In the genomic region with DNA sequence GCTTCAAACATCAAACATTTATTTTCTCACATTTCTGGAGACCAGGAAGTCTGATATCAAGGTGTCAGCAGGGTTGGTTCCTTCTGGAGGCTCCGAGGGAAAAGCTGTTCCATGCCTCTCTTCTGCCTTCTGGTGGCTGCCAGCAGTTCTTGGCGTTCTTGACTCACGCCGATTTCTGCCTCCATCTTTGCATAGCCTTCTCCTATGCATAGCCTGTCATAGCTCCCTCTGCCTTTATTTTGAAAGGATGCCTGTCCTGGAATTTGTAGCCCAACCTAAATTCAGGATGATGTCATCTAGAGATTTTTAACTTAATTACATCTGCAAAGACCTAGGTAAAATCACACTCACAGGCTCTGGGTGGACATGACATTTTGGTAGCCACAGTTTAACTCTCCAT, we compare ENCODE assay signal across 10 cellular contexts.
A peak's percentile ranks its signal among the peaks of the same experiment; 100 is the strongest.
DNase-seq lines count a peak whose midpoint lies in the region; ATAC-seq, FAIRE-seq and TF ChIP-seq lines count a peak whose summit lies in the region.
"Had no signal": no experiment of that assay in that cellular context is flagged by ENCODE, and none has a peak within 500 bp of the region (broad histone marks: within the 10 kb centered on the region; RNA-seq: fewer than 3 reads in every experiment).

No MANE protein-coding gene starts in this region.

- H3K27ac ChIP-seq in keratinocyte (ENCODE audit: control insufficient read depth, insufficient read depth, low read length): no peak overlapping the region

- no peak for FAIRE-seq in keratinocyte (lab: Jason Lieb, UNC)
- FAIRE-seq in H54 (lab: Jason Lieb, UNC): no peak

- peaks cover 6% of the 10 kb centered on the region for H4K20me1 ChIP-seq in keratinocyte (ENCODE audit: control insufficient read depth, extremely low read depth, insufficient read depth, low read length)

- H3K27me3 ChIP-seq in keratinocyte (ENCODE audit: control insufficient read depth, extremely low read depth, insufficient read depth, low read length): no peaks in the 10 kb centered on the region

- peaks cover 71% of the 10 kb centered on the region for H3K36me3 Mint-ChIP-seq in natural killer cell
- peaks cover 64% of the 10 kb centered on the region for H3K36me3 Mint-ChIP-seq in natural killer cell treated with Interleukin-12 subunit alpha and Interleukin-12 subunit beta and Interleukin-15 and Interleukin-18, amount 100 ng/mL, for 72 hours
- H3K36me3 Mint-ChIP-seq in activated T-helper 2 cell treated with anti-CD3 and anti-CD28 coated beads, Interferon-gamma antibody, Interleukin-2, Interleukin-4, amounts not matched to agents 10 μg/mL and 5 μg/mL and 100 μg/mL, durations not matched to agents 14 hours and 24 hours and 36 hours (ENCODE audit: low read depth): peaks cover 89% of the 10 kb centered on the region

- H3K9me1 ChIP-seq in keratinocyte (ENCODE audit: control insufficient read depth, extremely low read depth, insufficient read depth, low read length): no peaks in the 10 kb centered on the region

- H3K4me3 Mint-ChIP-seq in natural killer cell: no peak overlapping the region
- H3K4me3 Mint-ChIP-seq in natural killer cell treated with Interleukin-12 subunit alpha and Interleukin-12 subunit beta and Interleukin-15 and Interleukin-18, amount 100 ng/mL, for 72 hours: no peak overlapping the region
- H3K4me3 Mint-ChIP-seq in activated T-helper 2 cell treated with anti-CD3 and anti-CD28 coated beads, Interferon-gamma antibody, Interleukin-2, Interleukin-4, amounts not matched to agents 10 μg/mL and 5 μg/mL and 100 μg/mL, durations not matched to agents 14 hours and 24 hours and 36 hours (ENCODE audit: low read depth): no peak overlapping the region
- H3K4me3 Mint-ChIP-seq: brain had no signal

- TF ChIP-seq CTCF in natural killer cell (IDR thresholded peaks at IDR 0.05) (no peak), keratinocyte (optimal IDR thresholded peaks at IDR 0.05 in 1 of 3, IDR thresholded peaks at IDR 0.05 in 1 of 3, conservative IDR thresholded peaks at IDR 0.05 in 1 of 3; ENCODE audit: extremely low read depth in 1 of 3, insufficient read depth in 2 of 3, low read length in 3 of 3) (peak in 2 of 3 experiments; percentile 12 to 20)

- no peaks in the 10 kb centered on the region for H3K9me3 ChIP-seq in keratinocyte (ENCODE audit: control insufficient read depth, low read depth, low read length)

- ATAC-seq in natural killer cell (no peak), HG03342 (IDR thresholded peaks at IDR 0.05; ENCODE audit: unreplicated experiment) (no peak), HG03442 (IDR thresholded peaks at IDR 0.05; ENCODE audit: unreplicated experiment) (no peak)
- ATAC-seq in natural killer cell treated with Interleukin-12 subunit alpha and Interleukin-12 subunit beta and Interleukin-15 and Interleukin-18, amount 100 ng/mL, for 72 hours: no peak

- H2AFZ ChIP-seq in keratinocyte (ENCODE audit: control insufficient read depth, low read length): no peak overlapping the region

- peak overlapping the region; percentile 5 to 39 for H3K27ac Mint-ChIP-seq in natural killer cell
- peak overlapping the region in 1 of 2 donors; percentile 18 for H3K27ac Mint-ChIP-seq in natural killer cell treated with Interleukin-12 subunit alpha and Interleukin-12 subunit beta and Interleukin-15 and Interleukin-18, amount 100 ng/mL, for 72 hours
- peak overlapping the region; percentile 78 for H3K27ac Mint-ChIP-seq in activated T-helper 2 cell treated with anti-CD3 and anti-CD28 coated beads, Interferon-gamma antibody, Interleukin-2, Interleukin-4, amounts not matched to agents 10 μg/mL and 5 μg/mL and 100 μg/mL, durations not matched to agents 14 hours and 24 hours and 36 hours

- dilution Hi-C loops in keratinocyte (cut with MboI; ENCODE audit: extremely low pct_ligation_motif_present, low sequenced_read_pairs): no loop called here

- H3K9ac ChIP-seq in keratinocyte (ENCODE audit: control insufficient read depth, extremely low read depth, insufficient read depth, low read length): no peak overlapping the region

- H3K4me1 Mint-ChIP-seq in natural killer cell: peaks cover 39 to 41% of the 10 kb centered on the region in 2 donors
- H3K4me1 Mint-ChIP-seq in natural killer cell treated with Interleukin-12 subunit alpha and Interleukin-12 subunit beta and Interleukin-15 and Interleukin-18, amount 100 ng/mL, for 72 hours (ENCODE audit: low read depth in 2 of 2): peaks cover 44 to 47% of the 10 kb centered on the region in 2 donors
- H3K4me1 Mint-ChIP-seq in activated T-helper 2 cell treated with anti-CD3 and anti-CD28 coated beads, Interferon-gamma antibody, Interleukin-2, Interleukin-4, amounts not matched to agents 10 μg/mL and 5 μg/mL and 100 μg/mL, durations not matched to agents 14 hours and 24 hours and 36 hours (ENCODE audit: low read depth): peaks cover 64% of the 10 kb centered on the region

- no peak overlapping the region for H3K4me2 ChIP-seq in keratinocyte (ENCODE audit: control insufficient read depth, extremely low read depth, insufficient read depth, low read depth, low read length)

- no peaks in the 10 kb centered on the region for H3K4me1 ChIP-seq in keratinocyte (ENCODE audit: control insufficient read depth, extremely low read depth, insufficient read depth, low read length)

- H3K27me3 Mint-ChIP-seq in natural killer cell (ENCODE audit: low read depth in 2 of 2): no peaks in the 10 kb centered on the region
- H3K27me3 Mint-ChIP-seq in natural killer cell treated with Interleukin-12 subunit alpha and Interleukin-12 subunit beta and Interleukin-15 and Interleukin-18, amount 100 ng/mL, for 72 hours: no peaks in the 10 kb centered on the region
- no peaks in the 10 kb centered on the region for H3K27me3 Mint-ChIP-seq in activated T-helper 2 cell treated with anti-CD3 and anti-CD28 coated beads, Interferon-gamma antibody, Interleukin-2, Interleukin-4, amounts not matched to agents 10 μg/mL and 5 μg/mL and 100 μg/mL, durations not matched to agents 14 hours and 24 hours and 36 hours (ENCODE audit: low read depth)
- H3K27me3 Mint-ChIP-seq: brain had no signal

- intact Hi-C loops in natural killer cell (cut with micrococcal nuclease): no loop called here
- intact Hi-C loops in activated T-helper 2 cell treated with anti-CD3 and anti-CD28 coated beads, Interferon-gamma antibody, Interleukin-2, Interleukin-4, amounts not matched to agents 10 μg/mL and 5 μg/mL and 100 μg/mL, durations not matched to agents 14 hours and 24 hours and 36 hours (cut with micrococcal nuclease): loop anchor here (10.0 kb wide), 1 partner anchor 94 kb away; no protein-coding TSS in a partner anchor

- peaks cover 16% of the 10 kb centered on the region for H3K79me2 ChIP-seq in keratinocyte (ENCODE audit: control insufficient read depth, insufficient read depth, low read length)

- H3K9me3 Mint-ChIP-seq in natural killer cell: no peaks in the 10 kb centered on the region
- no peaks in the 10 kb centered on the region for H3K9me3 Mint-ChIP-seq in natural killer cell treated with Interleukin-12 subunit alpha and Interleukin-12 subunit beta and Interleukin-15 and Interleukin-18, amount 100 ng/mL, for 72 hours
- no peaks in the 10 kb centered on the region for H3K9me3 Mint-ChIP-seq in activated T-helper 2 cell treated with anti-CD3 and anti-CD28 coated beads, Interferon-gamma antibody, Interleukin-2, Interleukin-4, amounts not matched to agents 10 μg/mL and 5 μg/mL and 100 μg/mL, durations not matched to agents 14 hours and 24 hours and 36 hours
- H3K9me3 Mint-ChIP-seq: brain had no signal

- no peak overlapping the region for H3K4me3 ChIP-seq in keratinocyte (ENCODE audit: control insufficient read depth in 2 of 3, extremely low read depth in 1 of 3, insufficient read depth in 2 of 3, low read depth in 1 of 3, low read length in 3 of 3)

- TF ChIP-seq POLR2A in H54 (IDR thresholded peaks at IDR 0.05; ENCODE audit: low read depth, low read length): no peak

- H3K36me3 ChIP-seq in keratinocyte (ENCODE audit: control insufficient read depth in 2 of 2, extremely low read depth in 1 of 2, insufficient read depth in 2 of 2, low read length in 2 of 2): peaks cover 44 to 51% of the 10 kb centered on the region in 2 experiments

- no peak for DNase-seq in natural killer cell
- DNase-seq in natural killer cell treated with Interleukin-12 subunit alpha and Interleukin-12 subunit beta and Interleukin-15 and Interleukin-18, amount 100 ng/mL, for 72 hours (ENCODE audit: low spot score): no peak
- DNase-seq in activated T-helper 2 cell treated with anti-CD3 and anti-CD28 coated beads, Interferon-gamma antibody, Interleukin-2, Interleukin-4, amounts not matched to agents 10 μg/mL and 5 μg/mL and 100 μg/mL, durations not matched to agents 14 hours and 24 hours and 36 hours (ENCODE audit: low spot score): no peak
- DNase-seq in keratinocyte (ENCODE audit: low read depth, low spot score): no peak
- no peak for DNase-seq in NCI-H446 treated with DMSO at 0.1 percent for 48 hours (lab: John Stamatoyannopoulos, UW)
- DNase-seq in H54 (ENCODE audit: insufficient read length, low spot score): no peak
- DNase-seq: NCI-H345 had no signal
